In genomic region chr3:98343647-98344507, GRCh38 we compare ENCODE assay signal across 1 cellular context.
A peak's percentile ranks its signal among the peaks of the same experiment; 100 is the strongest.
TF ChIP-seq lines count a peak whose summit lies in the region.

No MANE protein-coding gene starts in this region.

TF ChIP-seq in GM23338, 12 proteins besides CTCF, POLR2A, EP300 and RAD21 (continued from another document):
- TF ChIP-seq, protein P1, sequence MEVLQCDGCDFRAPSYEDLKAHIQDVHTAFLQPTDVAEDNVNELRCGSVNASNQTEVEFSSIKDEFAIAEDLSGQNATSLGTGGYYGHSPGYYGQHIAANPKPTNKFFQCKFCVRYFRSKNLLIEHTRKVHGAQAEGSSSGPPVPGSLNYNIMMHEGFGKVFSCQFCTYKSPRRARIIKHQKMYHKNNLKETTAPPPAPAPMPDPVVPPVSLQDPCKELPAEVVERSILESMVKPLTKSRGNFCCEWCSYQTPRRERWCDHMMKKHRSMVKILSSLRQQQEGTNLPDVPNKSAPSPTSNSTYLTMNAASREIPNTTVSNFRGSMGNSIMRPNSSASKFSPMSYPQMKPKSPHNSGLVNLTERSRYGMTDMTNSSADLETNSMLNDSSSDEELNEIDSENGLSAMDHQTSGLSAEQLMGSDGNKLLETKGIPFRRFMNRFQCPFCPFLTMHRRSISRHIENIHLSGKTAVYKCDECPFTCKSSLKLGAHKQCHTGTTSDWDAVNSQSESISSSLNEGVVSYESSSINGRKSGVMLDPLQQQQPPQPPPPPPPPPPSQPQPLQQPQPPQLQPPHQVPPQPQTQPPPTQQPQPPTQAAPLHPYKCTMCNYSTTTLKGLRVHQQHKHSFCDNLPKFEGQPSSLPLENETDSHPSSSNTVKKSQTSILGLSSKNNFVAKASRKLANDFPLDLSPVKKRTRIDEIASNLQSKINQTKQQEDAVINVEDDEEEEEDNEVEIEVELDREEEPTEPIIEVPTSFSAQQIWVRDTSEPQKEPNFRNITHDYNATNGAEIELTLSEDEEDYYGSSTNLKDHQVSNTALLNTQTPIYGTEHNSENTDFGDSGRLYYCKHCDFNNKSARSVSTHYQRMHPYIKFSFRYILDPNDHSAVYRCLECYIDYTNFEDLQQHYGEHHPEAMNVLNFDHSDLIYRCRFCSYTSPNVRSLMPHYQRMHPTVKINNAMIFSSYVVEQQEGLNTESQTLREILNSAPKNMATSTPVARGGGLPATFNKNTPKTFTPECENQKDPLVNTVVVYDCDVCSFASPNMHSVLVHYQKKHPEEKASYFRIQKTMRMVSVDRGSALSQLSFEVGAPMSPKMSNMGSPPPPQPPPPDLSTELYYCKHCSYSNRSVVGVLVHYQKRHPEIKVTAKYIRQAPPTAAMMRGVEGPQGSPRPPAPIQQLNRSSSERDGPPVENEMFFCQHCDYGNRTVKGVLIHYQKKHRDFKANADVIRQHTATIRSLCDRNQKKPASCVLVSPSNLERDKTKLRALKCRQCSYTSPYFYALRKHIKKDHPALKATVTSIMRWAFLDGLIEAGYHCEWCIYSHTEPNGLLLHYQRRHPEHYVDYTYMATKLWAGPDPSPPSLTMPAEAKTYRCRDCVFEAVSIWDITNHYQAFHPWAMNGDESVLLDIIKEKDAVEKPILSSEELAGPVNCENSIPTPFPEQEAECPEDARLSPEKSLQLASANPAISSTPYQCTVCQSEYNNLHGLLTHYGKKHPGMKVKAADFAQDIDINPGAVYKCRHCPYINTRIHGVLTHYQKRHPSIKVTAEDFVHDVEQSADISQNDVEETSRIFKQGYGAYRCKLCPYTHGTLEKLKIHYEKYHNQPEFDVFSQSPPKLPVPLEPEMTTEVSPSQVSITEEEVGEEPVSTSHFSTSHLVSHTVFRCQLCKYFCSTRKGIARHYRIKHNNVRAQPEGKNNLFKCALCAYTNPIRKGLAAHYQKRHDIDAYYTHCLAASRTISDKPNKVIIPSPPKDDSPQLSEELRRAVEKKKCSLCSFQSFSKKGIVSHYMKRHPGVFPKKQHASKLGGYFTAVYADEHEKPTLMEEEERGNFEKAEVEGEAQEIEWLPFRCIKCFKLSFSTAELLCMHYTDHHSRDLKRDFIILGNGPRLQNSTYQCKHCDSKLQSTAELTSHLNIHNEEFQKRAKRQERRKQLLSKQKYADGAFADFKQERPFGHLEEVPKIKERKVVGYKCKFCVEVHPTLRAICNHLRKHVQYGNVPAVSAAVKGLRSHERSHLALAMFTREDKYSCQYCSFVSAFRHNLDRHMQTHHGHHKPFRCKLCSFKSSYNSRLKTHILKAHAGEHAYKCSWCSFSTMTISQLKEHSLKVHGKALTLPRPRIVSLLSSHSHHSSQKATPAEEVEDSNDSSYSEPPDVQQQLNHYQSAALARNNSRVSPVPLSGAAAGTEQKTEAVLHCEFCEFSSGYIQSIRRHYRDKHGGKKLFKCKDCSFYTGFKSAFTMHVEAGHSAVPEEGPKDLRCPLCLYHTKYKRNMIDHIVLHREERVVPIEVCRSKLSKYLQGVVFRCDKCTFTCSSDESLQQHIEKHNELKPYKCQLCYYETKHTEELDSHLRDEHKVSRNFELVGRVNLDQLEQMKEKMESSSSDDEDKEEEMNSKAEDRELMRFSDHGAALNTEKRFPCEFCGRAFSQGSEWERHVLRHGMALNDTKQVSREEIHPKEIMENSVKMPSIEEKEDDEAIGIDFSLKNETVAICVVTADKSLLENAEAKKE (CRISPR knock-in tag; IDR thresholded peaks at IDR 0.05) = no peak
- TF ChIP-seq CREB1 (CRISPR knock-in tag; IDR thresholded peaks at IDR 0.05; ENCODE audit: low read depth) = peak; percentile 27; the same call in 1 of the 2 replicates
